Comparison of ENCODE assay signal across 19 cellular contexts in the genomic region with DNA sequence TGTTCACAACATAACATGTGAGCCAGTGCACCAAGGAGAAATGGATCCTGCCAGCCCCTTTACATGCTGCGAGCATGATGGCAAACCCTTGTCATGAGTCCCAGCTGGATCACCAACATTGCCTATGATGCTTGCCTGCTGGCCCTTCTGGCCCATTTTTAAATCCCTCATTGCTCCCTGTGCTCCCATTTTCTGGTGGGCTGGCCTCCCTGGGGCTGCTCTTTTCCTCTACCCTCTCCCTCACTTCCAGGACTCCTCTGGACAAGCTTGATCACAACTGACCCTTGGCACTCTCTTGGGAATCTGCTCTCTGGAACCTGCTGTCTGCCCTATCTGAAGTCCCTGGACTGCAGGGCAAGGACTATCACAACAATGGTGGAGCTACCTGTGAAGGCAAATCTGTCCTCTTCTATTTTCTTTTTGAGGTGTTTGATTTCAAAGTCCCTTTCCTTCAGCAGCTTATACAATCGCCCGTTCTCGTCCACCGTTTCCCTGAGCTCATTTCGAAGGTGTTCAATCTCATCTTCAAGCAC. TPM values are rescaled to one million over a fixed set of nuclear protein-coding genes. Genes with fewer than 3 reads are reported as not detected.
A peak's percentile ranks its signal among the peaks of the same experiment; 100 is the strongest.
DNase-seq lines count a peak whose midpoint lies in the region; ATAC-seq and TF ChIP-seq lines count a peak whose summit lies in the region.
"Had no signal": no experiment of that assay in that cellular context is flagged by ENCODE, and none has a peak within 500 bp of the region (broad histone marks: within the 10 kb centered on the region; RNA-seq: fewer than 3 reads in every experiment).

No MANE protein-coding gene starts in this region.

- H3F3A ChIP-seq in PC-3 (ENCODE audit: low read length, unreplicated experiment), result no peaks in the 10 kb centered on the region

- H3K79me2 ChIP-seq in PC-3 (ENCODE audit: low read length), result no peaks in the 10 kb centered on the region

- H3K9ac ChIP-seq in liver (ENCODE audit: low read depth in 1 of 2, low read length in 2 of 2) (no peak overlapping the region), PC-3 (ENCODE audit: low read length) (no peak overlapping the region)

- no peak overlapping the region for H2AFZ ChIP-seq in PC-3 (ENCODE audit: low read length)

- no peaks in the 10 kb centered on the region for H4K20me1 ChIP-seq in PC-3 (ENCODE audit: low read length)

- no peak for ATAC-seq in PC-3

- H3K4me1 ChIP-seq in liver (ENCODE audit: control insufficient read depth in 4 of 4, insufficient read depth in 4 of 4, low read length in 3 of 4) (peaks cover 8 to 18% (median 10%) of the 10 kb centered on the region in 4 donors), PC-3 (ENCODE audit: insufficient read depth, low read length) (peaks cover 17% of the 10 kb centered on the region)

- no peak for TF ChIP-seq RAD21 in liver (IDR thresholded peaks at IDR 0.05)

- CTCF ChIA-PET in PC-3 (lab: Charles Lee), result interaction anchor here (0.6 kb wide), 1 partner anchor 159 kb away, joined by 3 read pairs; no protein-coding TSS in a partner anchor

- no TSS peak for BruUV-seq in PC-3 (replicated peaks; lab: Mats Ljungman, UMichigan)

- no peaks in the 10 kb centered on the region for H3K9me3 ChIP-seq in liver (ENCODE audit: control insufficient read depth in 4 of 4, low read length in 3 of 4)
- H3K9me3 ChIP-seq in PC-3 (ENCODE audit: low read length), result no peaks in the 10 kb centered on the region

- no peak overlapping the region for H3K4me3 ChIP-seq in liver (ENCODE audit: low read depth in 1 of 3, low read length in 3 of 3)
- no peak overlapping the region for H3K4me3 ChIP-seq in PC-3 (ENCODE audit: low read length)

- DNase-seq in activated effector memory CD4-positive, alpha-beta T cell treated with anti-CD3 and anti-CD28 coated beads, Interleukin-2, amount 50 U/mL, for 16 hours, result peak; percentile 10
- no peak for DNase-seq in activated effector memory CD4-positive, alpha-beta T cell treated with Interleukin-2 at 50 U/mL for 16 hours
- DNase-seq in ecto neural progenitor cell (ENCODE audit: low spot score), result peak; percentile 37
- no peak for DNase-seq in midbrain (lab: John Stamatoyannopoulos, UW)
- no peak for DNase-seq in NCI-H2029 (lab: John Stamatoyannopoulos, UW)
- no peak for DNase-seq in PC-3
- DNase-seq: NCI-H1092, NCI-H1417 treated with DMSO at 0.1 percent for 48 hours, NCI-H1694 treated with DMSO at 0.1 percent for 48 hours, NCI-H446, NCI-H524 treated with DMSO at 0.1 percent for 48 hours, NCI-H774, SHP77 had no signal

- no peaks in the 10 kb centered on the region for H3K36me3 ChIP-seq in liver (ENCODE audit: control insufficient read depth in 4 of 4, insufficient read depth in 3 of 4, low read depth in 1 of 4, low read length in 3 of 4)
- H3K36me3 ChIP-seq in PC-3 (ENCODE audit: low read depth, low read length), result no peaks in the 10 kb centered on the region

- intact Hi-C loops in PC-3 (cut with micrococcal nuclease), result no loop called here

- TF ChIP-seq CTCF in liver (IDR thresholded peaks at IDR 0.05; ENCODE audit: low read depth, low read length, missing input control) (no peak), PC-3 (conservative IDR thresholded peaks at IDR 0.05; ENCODE audit: low read depth, low read length) (no peak)

- POLR2A ChIA-PET in PC-3 (lab: Charles Lee; ENCODE audit: unreplicated experiment), result no interaction called here

- 66% methylated on average over 6 of the region's 6 CpGs for WGBS in liver

- no peaks in the 10 kb centered on the region for H3K9me2 ChIP-seq in PC-3 (replicated peaks; ENCODE audit: low read length)

- H3K4me2 ChIP-seq in PC-3 (ENCODE audit: low read length), result no peak overlapping the region

- H3K27ac ChIP-seq in liver (ENCODE audit: low read depth in 1 of 2, low read length in 2 of 2) (no peak overlapping the region), PC-3 (ENCODE audit: low read length) (no peak overlapping the region)

- H3K27me3 ChIP-seq in liver (ENCODE audit: control insufficient read depth in 4 of 4, insufficient read depth in 4 of 4, low read length in 3 of 4), result no peaks in the 10 kb centered on the region
- H3K27me3 ChIP-seq in PC-3 (ENCODE audit: low read length), result no peaks in the 10 kb centered on the region

TF ChIP-seq in liver, 16 proteins besides CTCF, POLR2A, EP300 and RAD21:
- no peak for TF ChIP-seq NR2F2 (IDR thresholded peaks at IDR 0.05)
- TF ChIP-seq, protein P1, sequence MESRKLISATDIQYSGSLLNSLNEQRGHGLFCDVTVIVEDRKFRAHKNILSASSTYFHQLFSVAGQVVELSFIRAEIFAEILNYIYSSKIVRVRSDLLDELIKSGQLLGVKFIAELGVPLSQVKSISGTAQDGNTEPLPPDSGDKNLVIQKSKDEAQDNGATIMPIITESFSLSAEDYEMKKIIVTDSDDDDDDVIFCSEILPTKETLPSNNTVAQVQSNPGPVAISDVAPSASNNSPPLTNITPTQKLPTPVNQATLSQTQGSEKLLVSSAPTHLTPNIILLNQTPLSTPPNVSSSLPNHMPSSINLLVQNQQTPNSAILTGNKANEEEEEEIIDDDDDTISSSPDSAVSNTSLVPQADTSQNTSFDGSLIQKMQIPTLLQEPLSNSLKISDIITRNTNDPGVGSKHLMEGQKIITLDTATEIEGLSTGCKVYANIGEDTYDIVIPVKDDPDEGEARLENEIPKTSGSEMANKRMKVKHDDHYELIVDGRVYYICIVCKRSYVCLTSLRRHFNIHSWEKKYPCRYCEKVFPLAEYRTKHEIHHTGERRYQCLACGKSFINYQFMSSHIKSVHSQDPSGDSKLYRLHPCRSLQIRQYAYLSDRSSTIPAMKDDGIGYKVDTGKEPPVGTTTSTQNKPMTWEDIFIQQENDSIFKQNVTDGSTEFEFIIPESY (IDR thresholded peaks at IDR 0.05), result no peak
- TF ChIP-seq HNF4G (IDR thresholded peaks at IDR 0.05), result no peak
- TF ChIP-seq YY1 (IDR thresholded peaks at IDR 0.05), result no peak
- peak; percentile 61 to 79 for TF ChIP-seq HNF4A (conservative IDR thresholded peaks at IDR 0.05)
- TF ChIP-seq GABPA (IDR thresholded peaks at IDR 0.05 in 1 of 2, conservative IDR thresholded peaks at IDR 0.05 in 1 of 2), result no peak
- TF ChIP-seq, protein P2, sequence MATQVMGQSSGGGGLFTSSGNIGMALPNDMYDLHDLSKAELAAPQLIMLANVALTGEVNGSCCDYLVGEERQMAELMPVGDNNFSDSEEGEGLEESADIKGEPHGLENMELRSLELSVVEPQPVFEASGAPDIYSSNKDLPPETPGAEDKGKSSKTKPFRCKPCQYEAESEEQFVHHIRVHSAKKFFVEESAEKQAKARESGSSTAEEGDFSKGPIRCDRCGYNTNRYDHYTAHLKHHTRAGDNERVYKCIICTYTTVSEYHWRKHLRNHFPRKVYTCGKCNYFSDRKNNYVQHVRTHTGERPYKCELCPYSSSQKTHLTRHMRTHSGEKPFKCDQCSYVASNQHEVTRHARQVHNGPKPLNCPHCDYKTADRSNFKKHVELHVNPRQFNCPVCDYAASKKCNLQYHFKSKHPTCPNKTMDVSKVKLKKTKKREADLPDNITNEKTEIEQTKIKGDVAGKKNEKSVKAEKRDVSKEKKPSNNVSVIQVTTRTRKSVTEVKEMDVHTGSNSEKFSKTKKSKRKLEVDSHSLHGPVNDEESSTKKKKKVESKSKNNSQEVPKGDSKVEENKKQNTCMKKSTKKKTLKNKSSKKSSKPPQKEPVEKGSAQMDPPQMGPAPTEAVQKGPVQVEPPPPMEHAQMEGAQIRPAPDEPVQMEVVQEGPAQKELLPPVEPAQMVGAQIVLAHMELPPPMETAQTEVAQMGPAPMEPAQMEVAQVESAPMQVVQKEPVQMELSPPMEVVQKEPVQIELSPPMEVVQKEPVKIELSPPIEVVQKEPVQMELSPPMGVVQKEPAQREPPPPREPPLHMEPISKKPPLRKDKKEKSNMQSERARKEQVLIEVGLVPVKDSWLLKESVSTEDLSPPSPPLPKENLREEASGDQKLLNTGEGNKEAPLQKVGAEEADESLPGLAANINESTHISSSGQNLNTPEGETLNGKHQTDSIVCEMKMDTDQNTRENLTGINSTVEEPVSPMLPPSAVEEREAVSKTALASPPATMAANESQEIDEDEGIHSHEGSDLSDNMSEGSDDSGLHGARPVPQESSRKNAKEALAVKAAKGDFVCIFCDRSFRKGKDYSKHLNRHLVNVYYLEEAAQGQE (IDR thresholded peaks at IDR 0.05), result no peak

RNA-seq across cellular contexts. Expression of a gene that starts 16.3 kb away (rescaled TPM):
- total RNA-seq in liver, result 1 to 10 TPM in 1 of 2 donors, under 1 TPM in 1; 0.42 to 2.3 TPM
- 1 to 10 TPM in 1 of 2 donors, under 1 TPM in 1; 0.69 to 1.4 TPM for polyA plus RNA-seq in liver
- total RNA-seq in PC-3 (2014; rRNA removed), result 0.47 TPM in 1 of 2 replicates, not detected in the other
- total RNA-seq: A172, H1 had no signal

RNA-seq across cellular contexts. Expression of a gene that starts 47.5 kb away (rescaled TPM):
- total RNA-seq in liver (100 to 1,000 TPM; 117 to 234 TPM), PC-3 (2014; rRNA removed) (118 and 154 TPM in 2 replicates)
- 100 to 1,000 TPM; 256 TPM for polyA plus RNA-seq in liver

RNA-seq across cellular contexts. Expression of a gene that starts 52.5 kb away (rescaled TPM):
- total RNA-seq in liver (10 to 100 TPM; 12.5 to 19.3 TPM), PC-3 (2014; rRNA removed) (1.3 and 3.9 TPM in 2 replicates)
- 1 to 10 TPM; 7.3 to 9.2 TPM for polyA plus RNA-seq in liver
- total RNA-seq: A172, RPMI7951, SK-MEL-5 had no signal

RNA-seq across cellular contexts. Expression of a gene that starts 54.1 kb away (rescaled TPM):
- under 1 TPM in 1 of 2 donors, not detected in 1; 0.17 TPM for total RNA-seq in liver
- not detected for polyA plus RNA-seq in liver
- total RNA-seq in PC-3 (2014; rRNA removed), result not detected in 2 replicates
- total RNA-seq: A172, H1, RPMI7951, SK-MEL-5 had no signal
- polyA plus RNA-seq: BJ had no signal

Comparison
In these comparisons a context has a peak if more than half of its experiments do, and no peak if none do; other contexts are left out.
1. DNase-seq: peak in activated effector memory CD4-positive, alpha-beta T cell treated with anti-CD3 and anti-CD28 coated beads, Interleukin-2, amount 50 U/mL, for 16 hours (single experiment) and ecto neural progenitor cell (single experiment); none in activated effector memory CD4-positive, alpha-beta T cell treated with Interleukin-2 at 50 U/mL for 16 hours (single experiment), midbrain (single experiment), NCI-H2029 (single experiment) and PC-3 (single experiment).